Comparison of ENCODE assay signal across 20 cellular contexts in genomic region chr13:110465696-110466095, GRCh38.
DNase-seq lines count a peak whose midpoint lies in the region; ATAC-seq and TF ChIP-seq lines count a peak whose summit lies in the region.
"Had no signal": no experiment of that assay in that cellular context is flagged by ENCODE, and none has a peak within 500 bp of the region (broad histone marks: within the 10 kb centered on the region; RNA-seq: fewer than 3 reads in every experiment).

No MANE protein-coding gene starts in this region.

- no peaks in the 10 kb centered on the region for H3K27me3 ChIP-seq in endodermal cell (ENCODE audit: control insufficient read depth, insufficient read depth, low read length, poor library complexity, severe bottlenecking)

- peaks cover 97% of the 10 kb centered on the region for H3K36me3 ChIP-seq in endodermal cell (ENCODE audit: control insufficient read depth, insufficient read depth, low read length)

- no peak overlapping the region for H3K9ac ChIP-seq in endodermal cell (ENCODE audit: extremely low read depth, low read length, poor library complexity, severe bottlenecking)

- no peak for DNase-seq in stimulated activated naive CD8-positive, alpha-beta T cell treated with anti-CD3 and anti-CD28 coated beads, Interleukin-15, amount 100 ng/mL, for 72 hours
- no peak for DNase-seq in stimulated activated naive CD8-positive, alpha-beta T cell treated with anti-CD3 and anti-CD28 coated beads, Interleukin-15, Interleukin-2, amounts not matched to agents 100 U/mL and 50 U/mL, for 24 hours
- DNase-seq in endodermal cell (no peak), neural crest cell (ENCODE audit: low read depth, low spot score) (no peak), left cardiac atrium (no peak), NCI-H1417 treated with DMSO at 0.1 percent for 48 hours (lab: John Stamatoyannopoulos, UW) (no peak), NCI-H226 (no peak)
- DNase-seq: 8988T, DMS79 treated with DMSO at 0.1 percent for 48 hours, HFFc6, IMR-90, NCI-H1105 treated with DMSO at 0.1 percent for 48 hours, NCI-H1694 treated with DMSO at 0.1 percent for 48 hours, NCI-H2227 treated with DMSO at 0.1 percent for 48 hours, NCI-H526, PC-3, RPMI8226 had no signal

- H3K27ac Mint-ChIP-seq in stimulated activated naive CD8-positive, alpha-beta T cell treated with anti-CD3 and anti-CD28 coated beads, Interleukin-15, amount 100 ng/mL, for 72 hours, result peak overlapping the region; percentile 45 to 48
- H3K27ac Mint-ChIP-seq in endodermal cell (peak overlapping the region; percentile 8), neural crest cell (ENCODE audit: unreplicated experiment) (peak overlapping the region; percentile 1)
- H3K27ac Mint-ChIP-seq: HFFc6 had no signal

- no peaks in the 10 kb centered on the region for H3K9me3 Mint-ChIP-seq in stimulated activated naive CD8-positive, alpha-beta T cell treated with anti-CD3 and anti-CD28 coated beads, Interleukin-15, amount 100 ng/mL, for 72 hours
- H3K9me3 Mint-ChIP-seq in endodermal cell, result no peaks in the 10 kb centered on the region
- no peaks in the 10 kb centered on the region for H3K9me3 Mint-ChIP-seq in neural crest cell
- H3K9me3 Mint-ChIP-seq: HFFc6 had no signal

- 87 to 95% methylated on average over 7 to 9 of the region's 9 CpGs for WGBS in endodermal cell (ENCODE audit: insufficient coverage in 1 of 2, insufficient read length in 1 of 2), 2 experiments

- no peak overlapping the region for H3K4me3 ChIP-seq in endodermal cell (ENCODE audit: low read length)

- no peaks in the 10 kb centered on the region for H3K9me3 ChIP-seq in endodermal cell (ENCODE audit: control insufficient read depth, low read length)

- H3K4me1 Mint-ChIP-seq in stimulated activated naive CD8-positive, alpha-beta T cell treated with anti-CD3 and anti-CD28 coated beads, Interleukin-15, amount 100 ng/mL, for 72 hours, result no peaks in the 10 kb centered on the region
- H3K4me1 Mint-ChIP-seq in endodermal cell (peaks cover 8% of the 10 kb centered on the region), neural crest cell (peaks cover 17% of the 10 kb centered on the region)

- no peak for ATAC-seq in stimulated activated naive CD8-positive, alpha-beta T cell treated with anti-CD3 and anti-CD28 coated beads, Interleukin-15, amount 100 ng/mL, for 72 hours
- no peak for ATAC-seq in stimulated activated naive CD8-positive, alpha-beta T cell treated with anti-CD3 and anti-CD28 coated beads, Interleukin-15, Interleukin-2, amounts not matched to agents 100 U/mL and 50 U/mL, for 24 hours
- ATAC-seq in HG03135 (IDR thresholded peaks at IDR 0.05; ENCODE audit: unreplicated experiment) (no peak), left cardiac atrium (no peak)
- ATAC-seq: PC-3 had no signal

- H3K4me3 Mint-ChIP-seq in stimulated activated naive CD8-positive, alpha-beta T cell treated with anti-CD3 and anti-CD28 coated beads, Interleukin-15, amount 100 ng/mL, for 72 hours, result no peak overlapping the region
- H3K4me3 Mint-ChIP-seq in endodermal cell (no peak overlapping the region), neural crest cell (no peak overlapping the region)
- H3K4me3 Mint-ChIP-seq: HFFc6 had no signal

- no peak for TF ChIP-seq CTCF in endodermal cell (conservative IDR thresholded peaks at IDR 0.05)
- TF ChIP-seq CTCF in neural crest cell (conservative IDR thresholded peaks at IDR 0.05), result no peak

- intact Hi-C loops in left cardiac atrium (cut with DNase I), result loop anchor here in 1 of 2 donors (10.0 kb wide), 1 partner anchor 99 kb away; the partner anchor contains the start of gene RAB20

- H3K27ac ChIP-seq in endodermal cell (ENCODE audit: low read depth, low read length), result peak overlapping the region; percentile 87
- H3K27ac ChIP-seq: HL-60 had no signal

- peaks cover 81% of the 10 kb centered on the region for H3K36me3 Mint-ChIP-seq in endodermal cell (ENCODE audit: low read depth)
- peaks cover 10% of the 10 kb centered on the region for H3K36me3 Mint-ChIP-seq in neural crest cell (ENCODE audit: low read depth)

- H3K4me1 ChIP-seq in endodermal cell (ENCODE audit: control insufficient read depth, insufficient read depth, low read length), result no peaks in the 10 kb centered on the region

- peaks cover 26% of the 10 kb centered on the region for H3K27me3 Mint-ChIP-seq in stimulated activated naive CD8-positive, alpha-beta T cell treated with anti-CD3 and anti-CD28 coated beads, Interleukin-15, amount 100 ng/mL, for 72 hours
- no peaks in the 10 kb centered on the region for H3K27me3 Mint-ChIP-seq in endodermal cell (ENCODE audit: insufficient read depth)
- no peaks in the 10 kb centered on the region for H3K27me3 Mint-ChIP-seq in neural crest cell (ENCODE audit: low read depth)
- H3K27me3 Mint-ChIP-seq: B cell had no signal
